2 cellular contexts compared by ENCODE assay signal in the genomic region with DNA sequence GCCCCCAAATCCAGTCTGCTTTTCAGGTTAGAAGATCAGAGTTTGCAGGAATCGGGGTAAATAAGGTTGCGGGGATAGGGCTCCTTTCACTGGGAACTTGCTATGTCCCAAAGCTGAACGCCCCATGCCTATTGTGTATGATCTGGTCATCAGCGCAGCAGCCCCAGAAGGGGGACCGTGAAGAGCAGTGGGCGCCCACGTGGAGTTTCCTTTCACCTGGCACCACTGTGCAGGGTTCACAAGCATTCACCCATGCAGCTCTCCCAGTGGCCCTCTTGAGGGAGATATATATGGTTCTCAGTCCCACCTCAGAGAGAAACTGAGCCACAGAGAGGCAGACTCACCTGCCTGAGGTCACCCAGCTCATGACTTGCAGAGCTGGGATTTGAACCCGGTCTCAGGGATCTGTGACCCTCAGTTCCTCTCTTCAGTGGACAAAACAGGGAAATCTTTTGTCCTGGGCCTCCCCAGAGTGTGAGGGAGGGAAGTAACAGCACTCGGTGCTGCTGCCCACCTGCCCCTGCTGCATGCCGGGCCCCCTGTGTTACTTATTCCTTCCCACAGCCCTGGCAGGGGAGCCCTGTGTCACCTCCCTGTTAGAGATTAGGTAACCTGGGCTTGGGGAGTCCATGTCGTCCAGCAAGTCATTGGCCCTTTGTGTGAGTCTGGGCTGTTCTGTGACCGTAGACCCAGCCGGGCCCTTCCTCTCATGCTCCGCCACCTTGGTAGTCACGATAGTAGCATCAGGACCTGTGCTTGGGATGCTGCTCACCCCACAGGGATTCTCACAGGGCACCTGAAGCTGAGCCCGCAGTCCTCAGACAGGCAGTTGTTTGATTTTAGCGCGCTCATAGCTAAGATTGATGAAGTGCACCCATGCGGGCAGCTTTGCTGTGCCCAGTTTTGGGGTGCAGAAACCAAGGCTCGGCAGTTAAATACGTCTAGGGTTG.
TF ChIP-seq lines count a peak whose summit lies in the region.

No MANE protein-coding gene starts in this region.

TF ChIP-seq in IMR-90, 13 proteins besides CTCF, POLR2A, EP300 and RAD21:
- TF ChIP-seq CHD1 (IDR thresholded peaks at IDR 0.05; ENCODE audit: low read depth, low read length) (no peak), FOS (IDR thresholded peaks at IDR 0.05; ENCODE audit: low read depth, low read length) (no peak), MAFK (IDR thresholded peaks at IDR 0.05; ENCODE audit: low read depth, low read length) (no peak), SMC3 (IDR thresholded peaks at IDR 0.05; ENCODE audit: low read depth, low read length) (no peak), RCOR1 (IDR thresholded peaks at IDR 0.05; ENCODE audit: insufficient replicate concordance, low read length) (no peak), MXI1 (IDR thresholded peaks at IDR 0.05; ENCODE audit: borderline replicate concordance, low read depth, low read length) (no peak), NFE2L2 (IDR thresholded peaks at IDR 0.05; ENCODE audit: low read depth, low read length) (no peak)

TF ChIP-seq in HEK293T, 16 proteins besides CTCF, POLR2A, EP300 and RAD21:
- TF ChIP-seq FOXA1 (IDR thresholded peaks at IDR 0.05) (no peak), BHLHE40 (IDR thresholded peaks at IDR 0.05; ENCODE audit: borderline replicate concordance) (no peak), LEF1 (IDR thresholded peaks at IDR 0.05; ENCODE audit: borderline replicate concordance) (no peak), NFRKB (IDR thresholded peaks at IDR 0.05) (no peak), FOXK2 (IDR thresholded peaks at IDR 0.05) (no peak), PKNOX1 (IDR thresholded peaks at IDR 0.05) (no peak), ZNF384 (IDR thresholded peaks at IDR 0.05) (no peak), L3MBTL2 (conservative IDR thresholded peaks at IDR 0.05) (no peak), SUZ12 (IDR thresholded peaks at IDR 0.05) (no peak), ARNT (IDR thresholded peaks at IDR 0.05) (no peak), TARDBP (IDR thresholded peaks at IDR 0.05) (no peak), HDGF (IDR thresholded peaks at IDR 0.05; ENCODE audit: borderline replicate concordance) (no peak), SP1 (IDR thresholded peaks at IDR 0.05) (no peak)
TF ChIP-seq in HEK293T: peak in this region for 0.
